In the genomic region with DNA sequence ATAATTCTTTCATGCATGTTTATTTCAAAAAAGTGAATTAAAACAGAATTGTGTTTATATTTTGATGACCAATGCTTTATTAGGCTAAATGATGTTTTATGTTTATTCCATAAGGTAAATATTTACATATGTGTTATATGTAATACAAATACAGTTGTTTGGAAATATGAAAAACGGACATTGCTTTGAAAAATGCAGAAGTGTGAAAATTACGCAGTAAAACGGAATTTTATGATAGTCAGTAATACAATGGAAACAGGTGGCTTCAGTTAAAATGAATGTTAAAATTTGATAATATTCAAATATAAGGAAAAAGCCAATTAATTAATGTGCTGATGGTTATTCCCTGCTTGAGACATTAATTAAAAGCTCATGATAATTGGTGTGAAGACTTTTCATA, we compare ENCODE assay signal across 24 cellular contexts.
"Had no signal": no experiment of that assay in that cellular context is flagged by ENCODE, and none has a peak within 500 bp of the region (broad histone marks: within the 10 kb centered on the region; RNA-seq: fewer than 3 reads in every experiment).

No MANE protein-coding gene starts in this region.

- H3K36me3 Mint-ChIP-seq: activated CD8-positive, alpha-beta memory T cell treated with anti-CD3 and anti-CD28 coated beads, Interleukin-2, amount 10 ng/mL, durations not matched to agents 7 days and 5 days; activated naive CD4-positive, alpha-beta T cell treated with anti-CD3 and anti-CD28 coated beads, Interleukin-2, amount 50 U/mL, for 24 hours had no signal

- H3K27ac ChIP-seq: breast epithelium, PC-9 had no signal

- H3K27ac Mint-ChIP-seq: activated B cell treated with CpG ODN at 0.5 μM for 24 hours; activated CD4-positive, alpha-beta T cell treated with anti-CD3 and anti-CD28 coated beads, Interleukin-2, amount 10 ng/mL, durations not matched to agents 24 days and 14 days; activated CD8-positive, alpha-beta memory T cell treated with anti-CD3 and anti-CD28 coated beads, Interleukin-2, amount 10 ng/mL, durations not matched to agents 7 days and 5 days; activated naive CD4-positive, alpha-beta T cell treated with anti-CD3 and anti-CD28 coated beads, Interleukin-2, amount 50 U/mL, for 24 hours; activated T-cell treated with anti-CD3 and anti-CD28 coated beads, Interleukin-2, amount 50 U/mL, for 24 hours; activated T-helper 1 cell treated with anti-CD3 and anti-CD28 coated beads, Interleukin-12 subunit alpha, Interleukin-12 subunit beta, Interleukin-2, Interleukin-4 antibody, amounts not matched to agents 30 ng/mL and 10 ng/mL and 1 ng/mL, durations not matched to agents 14 hours and 24 hours and 36 hours; T-helper 17 cell had no signal

- H3K27me3 ChIP-seq: breast epithelium, MG63 had no signal

- H3K4me3 ChIP-seq: breast epithelium, MG63, PC-9 had no signal

- ATAC-seq: activated CD8-positive, alpha-beta memory T cell treated with anti-CD3 and anti-CD28 coated beads, Interleukin-2, amount 10 ng/mL, durations not matched to agents 7 days and 5 days; T-helper 17 cell had no signal

- H3K9me3 ChIP-seq: breast epithelium, MG63 had no signal

- FAIRE-seq: TTC549 had no signal

- H3K9me3 Mint-ChIP-seq: activated B cell treated with CpG ODN at 0.5 μM for 24 hours; activated CD4-positive, alpha-beta T cell treated with anti-CD3 and anti-CD28 coated beads, Interleukin-2, amount 10 ng/mL, durations not matched to agents 24 days and 14 days; activated T-helper 1 cell treated with anti-CD3 and anti-CD28 coated beads, Interleukin-12 subunit alpha, Interleukin-12 subunit beta, Interleukin-2, Interleukin-4 antibody, amounts not matched to agents 30 ng/mL and 10 ng/mL and 1 ng/mL, durations not matched to agents 14 hours and 24 hours and 36 hours had no signal

- H3K36me3 ChIP-seq: breast epithelium, MG63 had no signal

- H3K4me1 Mint-ChIP-seq: activated B cell treated with CpG ODN at 0.5 μM for 24 hours; activated CD4-positive, alpha-beta T cell treated with anti-CD3 and anti-CD28 coated beads, Interleukin-2, amount 10 ng/mL, durations not matched to agents 24 days and 14 days; activated CD8-positive, alpha-beta memory T cell treated with anti-CD3 and anti-CD28 coated beads, Interleukin-2, amount 10 ng/mL, durations not matched to agents 7 days and 5 days; activated naive CD4-positive, alpha-beta T cell treated with anti-CD3 and anti-CD28 coated beads, Interleukin-2, amount 50 U/mL, for 24 hours; T-helper 17 cell had no signal

- H2AFZ ChIP-seq: PC-9 had no signal

- H3K4me1 ChIP-seq: breast epithelium had no signal

- H3K4me3 Mint-ChIP-seq: activated B cell treated with CpG ODN at 0.5 μM for 24 hours; activated CD4-positive, alpha-beta T cell treated with anti-CD3 and anti-CD28 coated beads, Interleukin-2, amount 10 ng/mL, durations not matched to agents 24 days and 14 days; activated CD8-positive, alpha-beta memory T cell treated with anti-CD3 and anti-CD28 coated beads, Interleukin-2, amount 10 ng/mL, durations not matched to agents 7 days and 5 days; activated naive CD4-positive, alpha-beta T cell treated with anti-CD3 and anti-CD28 coated beads, Interleukin-2, amount 50 U/mL, for 24 hours; activated T-cell treated with anti-CD3 and anti-CD28 coated beads, Interleukin-2, amount 50 U/mL, for 24 hours; activated T-helper 1 cell treated with anti-CD3 and anti-CD28 coated beads, Interleukin-12 subunit alpha, Interleukin-12 subunit beta, Interleukin-2, Interleukin-4 antibody, amounts not matched to agents 30 ng/mL and 10 ng/mL and 1 ng/mL, durations not matched to agents 14 hours and 24 hours and 36 hours; T-helper 17 cell had no signal

- DNase-seq: activated B cell treated with CpG ODN at 0.5 μM for 24 hours; activated CD4-positive, alpha-beta T cell treated with anti-CD3 and anti-CD28 coated beads for 1 hour; activated CD4-positive, alpha-beta T cell treated with anti-CD3 and anti-CD28 coated beads, Interleukin-2, amount 10 ng/mL, durations not matched to agents 24 days and 14 days; activated CD4-positive, alpha-beta T cell treated with anti-CD3 and anti-CD28 coated beads, Interleukin-2, amount 50 U/mL, for 48 hours; activated CD8-positive, alpha-beta memory T cell treated with anti-CD3 and anti-CD28 coated beads, Interleukin-2, amount 10 ng/mL, durations not matched to agents 7 days and 5 days; activated effector memory CD4-positive, alpha-beta T cell treated with Interleukin-2 at 50 U/mL for 16 hours; activated naive CD4-positive, alpha-beta T cell; activated T-cell treated with anti-CD3 and anti-CD28 coated beads, Interleukin-2, amount 50 U/mL, for 24 hours; aorta; MG63; NCI-H1092; NCI-H1417; NCI-H2029; NCI-H2107; NCI-H2171 treated with DMSO at 0.1 percent for 48 hours; NCI-H226; NCI-H774; PC-9; T-helper 17 cell; T-helper 9 cell had no signal

- H3K4me2 ChIP-seq: PC-9 had no signal
